In the genomic region with DNA sequence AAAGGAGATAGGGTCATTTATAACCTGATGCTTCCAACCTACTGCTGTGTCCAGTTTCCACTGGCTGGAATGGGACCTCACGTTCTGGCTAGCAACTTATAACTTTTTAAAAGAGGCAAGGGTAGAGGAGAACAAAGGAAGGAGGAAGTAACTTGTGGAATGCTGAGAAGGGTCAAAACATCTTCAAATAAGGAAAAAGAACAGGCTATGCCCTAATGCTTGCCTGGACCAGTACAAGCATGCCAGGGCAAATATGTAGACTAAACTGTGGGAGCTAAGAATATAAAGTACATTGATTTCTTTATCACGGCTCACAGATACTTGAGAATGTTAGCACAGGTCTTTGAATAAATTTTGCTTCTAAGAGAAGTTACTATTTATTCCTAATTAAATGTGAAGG, we compare ENCODE assay signal across 9 cellular contexts. TPM values are rescaled to one million over a fixed set of nuclear protein-coding genes. Genes with fewer than 3 reads are reported as not detected.
DNase-seq lines count a peak whose midpoint lies in the region; ATAC-seq, FAIRE-seq and TF ChIP-seq lines count a peak whose summit lies in the region.
"Had no signal": no experiment of that assay in that cellular context is flagged by ENCODE, and none has a peak within 500 bp of the region (broad histone marks: within the 10 kb centered on the region; RNA-seq: fewer than 3 reads in every experiment).

No MANE protein-coding gene starts in this region.

- FAIRE-seq in H54 (lab: Jason Lieb, UNC) = no peak

- CTCF ChIA-PET in activated CD4-positive, alpha-beta memory T cell treated with anti-CD3 and anti-CD28 coated beads for 36 hours (lab: Charles Lee) = interaction anchor here (0.7 to 1.0 kb wide), 2 partner anchors 35 to 173 kb away, joined by 3 to 4 read pairs; no protein-coding TSS in a partner anchor

- no peak for TF ChIP-seq EP300 in gastroesophageal sphincter (IDR thresholded peaks at IDR 0.05)

- TF ChIP-seq CTCF in gastroesophageal sphincter (IDR thresholded peaks at IDR 0.05) = no peak

- intact Hi-C loops in activated CD4-positive, alpha-beta memory T cell treated with anti-CD3 and anti-CD28 coated beads for 36 hours (cut with micrococcal nuclease) = loop anchor here (10.0 kb wide), 1 partner anchor 292 kb away; no protein-coding TSS in a partner anchor

- peak overlapping the region; percentile 74 to 94 (median 84) for H3K27ac ChIP-seq in gastroesophageal sphincter

- H3K27ac Mint-ChIP-seq in activated T-cell treated with anti-CD3 and anti-CD28 coated beads, Interleukin-2, amount 50 U/mL, for 72 hours = no peak overlapping the region
- no peak overlapping the region for H3K27ac Mint-ChIP-seq in activated CD4-positive, alpha-beta memory T cell treated with anti-CD3 and anti-CD28 coated beads for 36 hours
- H3K27ac Mint-ChIP-seq in stimulated activated effector memory CD8-positive, alpha-beta T cell treated with anti-CD3 and anti-CD28 coated beads, Interleukin-12 subunit alpha, Interleukin-12 subunit beta, amount 100 ng/mL, for 72 hours = no peak overlapping the region
- H3K27ac Mint-ChIP-seq in stimulated activated naive B cell treated with anti-CD40 and anti-IgM and Interleukin-4, amounts not matched to agents 10 μg/mL and 1 μg/mL and 100 μg/mL, for 72 hours = no peak overlapping the region

- H3K36me3 ChIP-seq in gastroesophageal sphincter = peaks cover 0 to 19% of the 10 kb centered on the region in 2 donors

- H3K27me3 Mint-ChIP-seq in activated T-cell treated with anti-CD3 and anti-CD28 coated beads, Interleukin-2, amount 50 U/mL, for 72 hours (ENCODE audit: low read depth) = no peaks in the 10 kb centered on the region
- no peaks in the 10 kb centered on the region for H3K27me3 Mint-ChIP-seq in activated CD4-positive, alpha-beta memory T cell treated with anti-CD3 and anti-CD28 coated beads for 36 hours
- no peaks in the 10 kb centered on the region for H3K27me3 Mint-ChIP-seq in stimulated activated naive B cell treated with anti-CD40 and anti-IgM and Interleukin-4, amounts not matched to agents 10 μg/mL and 1 μg/mL and 100 μg/mL, for 72 hours

- no peak for TF ChIP-seq POLR2A in gastroesophageal sphincter (IDR thresholded peaks at IDR 0.05)
- TF ChIP-seq POLR2A in H54 (IDR thresholded peaks at IDR 0.05; ENCODE audit: low read depth, low read length) = no peak

- POLR2A ChIA-PET in activated CD4-positive, alpha-beta memory T cell treated with anti-CD3 and anti-CD28 coated beads for 36 hours (lab: Charles Lee) = no interaction called here

- H3K9me3 Mint-ChIP-seq in activated T-cell treated with anti-CD3 and anti-CD28 coated beads, Interleukin-2, amount 50 U/mL, for 72 hours = peaks cover 0 to 4% of the 10 kb centered on the region in 2 donors
- H3K9me3 Mint-ChIP-seq in activated CD4-positive, alpha-beta memory T cell treated with anti-CD3 and anti-CD28 coated beads for 36 hours = no peaks in the 10 kb centered on the region
- no peaks in the 10 kb centered on the region for H3K9me3 Mint-ChIP-seq in stimulated activated effector memory CD8-positive, alpha-beta T cell treated with anti-CD3 and anti-CD28 coated beads, Interleukin-12 subunit alpha, Interleukin-12 subunit beta, amount 100 ng/mL, for 72 hours
- H3K9me3 Mint-ChIP-seq in stimulated activated naive B cell treated with anti-CD40 and anti-IgM and Interleukin-4, amounts not matched to agents 10 μg/mL and 1 μg/mL and 100 μg/mL, for 72 hours = no peaks in the 10 kb centered on the region

- WGBS in gastroesophageal sphincter (ENCODE audit: low coverage in 1 of 2), 2 donors = 18 to 40% methylated on average over 2 of the region's 2 CpGs

- H3K4me1 ChIP-seq in gastroesophageal sphincter = peaks cover 0 to 54% (median 7%) of the 10 kb centered on the region in 3 donors

- no peak for DNase-seq in activated T-cell treated with anti-CD3 and anti-CD28 coated beads, Interleukin-2, amount 50 U/mL, for 72 hours
- no peak for DNase-seq in activated T-cell treated with anti-CD3 and anti-CD28 coated beads, Interleukin-2, amount 50 U/mL, for 1 hour
- no peak for DNase-seq in activated CD4-positive, alpha-beta memory T cell treated with anti-CD3 and anti-CD28 coated beads for 36 hours
- DNase-seq in stimulated activated effector memory CD8-positive, alpha-beta T cell treated with anti-CD3 and anti-CD28 coated beads, Interleukin-12 subunit alpha, Interleukin-12 subunit beta, amount 100 ng/mL, for 72 hours (ENCODE audit: low spot score in 2 of 2) = no peak
- DNase-seq in stimulated activated naive B cell treated with anti-CD40 and anti-IgM and Interleukin-4, amounts not matched to agents 10 μg/mL and 1 μg/mL and 100 μg/mL, for 72 hours = no peak
- no peak for DNase-seq in H54 (ENCODE audit: insufficient read length, low spot score)
- DNase-seq: naive B cell had no signal

- peaks cover 14 to 24% of the 10 kb centered on the region in 2 donors for H3K36me3 Mint-ChIP-seq in activated T-cell treated with anti-CD3 and anti-CD28 coated beads, Interleukin-2, amount 50 U/mL, for 72 hours (ENCODE audit: insufficient read depth in 2 of 2)
- peaks cover 22% of the 10 kb centered on the region for H3K36me3 Mint-ChIP-seq in activated CD4-positive, alpha-beta memory T cell treated with anti-CD3 and anti-CD28 coated beads for 36 hours
- peaks cover 31% of the 10 kb centered on the region for H3K36me3 Mint-ChIP-seq in stimulated activated effector memory CD8-positive, alpha-beta T cell treated with anti-CD3 and anti-CD28 coated beads, Interleukin-12 subunit alpha, Interleukin-12 subunit beta, amount 100 ng/mL, for 72 hours
- peaks cover 9 to 27% of the 10 kb centered on the region in 2 donors for H3K36me3 Mint-ChIP-seq in stimulated activated naive B cell treated with anti-CD40 and anti-IgM and Interleukin-4, amounts not matched to agents 10 μg/mL and 1 μg/mL and 100 μg/mL, for 72 hours

- peaks cover 34% of the 10 kb centered on the region for H3K4me1 Mint-ChIP-seq in activated T-cell treated with anti-CD3 and anti-CD28 coated beads, Interleukin-2, amount 50 U/mL, for 72 hours (ENCODE audit: low read depth)
- H3K4me1 Mint-ChIP-seq in activated CD4-positive, alpha-beta memory T cell treated with anti-CD3 and anti-CD28 coated beads for 36 hours (ENCODE audit: low read depth) = peaks cover 22% of the 10 kb centered on the region
- peaks cover 24% of the 10 kb centered on the region for H3K4me1 Mint-ChIP-seq in stimulated activated effector memory CD8-positive, alpha-beta T cell treated with anti-CD3 and anti-CD28 coated beads, Interleukin-12 subunit alpha, Interleukin-12 subunit beta, amount 100 ng/mL, for 72 hours
- peaks cover 10 to 24% of the 10 kb centered on the region in 2 donors for H3K4me1 Mint-ChIP-seq in stimulated activated naive B cell treated with anti-CD40 and anti-IgM and Interleukin-4, amounts not matched to agents 10 μg/mL and 1 μg/mL and 100 μg/mL, for 72 hours

- ATAC-seq in activated T-cell treated with anti-CD3 and anti-CD28 coated beads, Interleukin-2, amount 50 U/mL, for 72 hours (replicated peaks in 1 of 2) = no peak
- ATAC-seq in gastroesophageal sphincter = no peak
- ATAC-seq in stimulated activated effector memory CD8-positive, alpha-beta T cell treated with anti-CD3 and anti-CD28 coated beads, Interleukin-12 subunit alpha, Interleukin-12 subunit beta, amount 100 ng/mL, for 72 hours = no peak
- no peak for ATAC-seq in HG03025 (IDR thresholded peaks at IDR 0.05; ENCODE audit: low FRiP score, unreplicated experiment)
- ATAC-seq in stimulated activated naive B cell treated with anti-CD40 and anti-IgM and Interleukin-4, amounts not matched to agents 10 μg/mL and 1 μg/mL and 100 μg/mL, for 72 hours (replicated peaks) = no peak

- H3K4me3 Mint-ChIP-seq in activated T-cell treated with anti-CD3 and anti-CD28 coated beads, Interleukin-2, amount 50 U/mL, for 72 hours = peak overlapping the region; percentile 4 to 46
- peak overlapping the region; percentile 48 for H3K4me3 Mint-ChIP-seq in activated CD4-positive, alpha-beta memory T cell treated with anti-CD3 and anti-CD28 coated beads for 36 hours
- peak overlapping the region; percentile 99 for H3K4me3 Mint-ChIP-seq in stimulated activated effector memory CD8-positive, alpha-beta T cell treated with anti-CD3 and anti-CD28 coated beads, Interleukin-12 subunit alpha, Interleukin-12 subunit beta, amount 100 ng/mL, for 72 hours
- H3K4me3 Mint-ChIP-seq in stimulated activated naive B cell treated with anti-CD40 and anti-IgM and Interleukin-4, amounts not matched to agents 10 μg/mL and 1 μg/mL and 100 μg/mL, for 72 hours = peak overlapping the region in 1 of 2 donors; percentile 27

- peak overlapping the region in 1 of 2 donors; percentile 77 for H3K4me3 ChIP-seq in gastroesophageal sphincter

- H3K9me3 ChIP-seq in gastroesophageal sphincter = no peaks in the 10 kb centered on the region

- no peaks in the 10 kb centered on the region for H3K27me3 ChIP-seq in gastroesophageal sphincter

RNA-seq across cellular contexts. Expression of a gene that starts 1.5 kb away (rescaled TPM):
- total RNA-seq in activated T-cell treated with anti-CD3 and anti-CD28 coated beads, Interleukin-2, amount 50 U/mL, for 72 hours = 10 to 100 TPM; 27.6 to 33.6 TPM
- total RNA-seq in activated CD4-positive, alpha-beta memory T cell treated with anti-CD3 and anti-CD28 coated beads for 36 hours = 10 to 100 TPM; 24.7 to 25.5 TPM
- 10 to 100 TPM; 20.6 to 50.5 (median 28.5) TPM for total RNA-seq in gastroesophageal sphincter

RNA-seq across cellular contexts. Expression of a gene that starts 38.2 kb away (rescaled TPM):
- 10 to 100 TPM; 71.2 to 91.5 TPM for total RNA-seq in activated T-cell treated with anti-CD3 and anti-CD28 coated beads, Interleukin-2, amount 50 U/mL, for 72 hours
- total RNA-seq in activated CD4-positive, alpha-beta memory T cell treated with anti-CD3 and anti-CD28 coated beads for 36 hours = 10 to 100 TPM; 61.1 to 62.2 TPM
- 10 to 100 TPM; 22.6 to 32.2 (median 28.1) TPM for total RNA-seq in gastroesophageal sphincter

RNA-seq across cellular contexts. Expression of a gene that starts 52.4 kb away (rescaled TPM):
- total RNA-seq in activated T-cell treated with anti-CD3 and anti-CD28 coated beads, Interleukin-2, amount 50 U/mL, for 72 hours = 10 to 100 TPM; 34.1 to 44.8 TPM
- 10 to 100 TPM; 35.3 to 36.1 TPM for total RNA-seq in activated CD4-positive, alpha-beta memory T cell treated with anti-CD3 and anti-CD28 coated beads for 36 hours
- total RNA-seq in gastroesophageal sphincter = 10 to 100 TPM; 26.9 to 35.9 (median 30.5) TPM
